Comparison of ENCODE assay signal across 37 cellular contexts in the genomic region with DNA sequence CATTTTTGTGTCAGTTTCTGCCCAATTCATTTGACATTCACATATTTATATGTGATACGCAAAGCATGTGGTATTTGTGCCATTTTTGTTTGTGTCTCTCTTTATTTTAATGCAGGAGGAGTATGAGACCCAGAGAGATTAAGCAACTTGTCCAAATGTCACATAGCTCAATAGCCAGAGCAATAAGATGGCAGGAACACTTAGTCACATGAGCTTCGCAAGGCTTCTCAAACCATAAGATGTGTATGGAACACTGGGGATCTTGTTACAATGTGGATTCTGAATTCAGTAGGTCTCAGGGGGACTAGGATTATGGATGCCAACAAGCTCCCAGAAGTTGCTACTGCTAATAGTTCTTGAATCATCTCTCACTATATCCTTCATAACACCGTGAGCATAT. TPM values are rescaled to one million over a fixed set of nuclear protein-coding genes. Genes with fewer than 3 reads are reported as not detected.
"Had no signal": no experiment of that assay in that cellular context is flagged by ENCODE, and none has a peak within 500 bp of the region (broad histone marks: within the 10 kb centered on the region; RNA-seq: fewer than 3 reads in every experiment).

No MANE protein-coding gene starts in this region.

- H3K9ac ChIP-seq: KMS-11 had no signal

- H3K9me3 ChIP-seq: MG63 had no signal

- DNase-seq: Kasumi-1, MG63, MM.1S, MV-4-11, NCI-H1048, NCI-H1092, NCI-H1092 treated with DMSO at 0.1 percent for 48 hours, NCI-H1105, NCI-H1105 treated with DMSO at 0.1 percent for 48 hours, NCI-H1417, NCI-H1417 treated with DMSO at 0.1 percent for 48 hours, NCI-H1436, NCI-H1436 treated with DMSO at 0.1 percent for 48 hours, NCI-H146, NCI-H1694, NCI-H1694 treated with DMSO at 0.1 percent for 48 hours, NCI-H187, NCI-H187 treated with DMSO at 0.1 percent for 48 hours, NCI-H1930, NCI-H2029, NCI-H2029 treated with DMSO at 0.1 percent for 48 hours, NCI-H2081, NCI-H2081 treated with DMSO at 0.1 percent for 48 hours, NCI-H2107, NCI-H2171, NCI-H2171 treated with DMSO at 0.1 percent for 48 hours, NCI-H2227 treated with DMSO at 0.1 percent for 48 hours, NCI-H226, NCI-H345, NCI-H446, NCI-H446 treated with DMSO at 0.1 percent for 48 hours, NCI-H510A had no signal

- H3K4me2 ChIP-seq: KMS-11 had no signal

- H3K27ac ChIP-seq: KMS-11 had no signal

- H3K4me3 ChIP-seq: MG63 had no signal

- H3K36me3 ChIP-seq: MG63 had no signal

RNA-seq across cellular contexts. Expression of gene MRLN, which starts 19.2 kb away (rescaled TPM):
- total RNA-seq: LHCN-M2, M059J, MCF 10A, NCI-H460 had no signal
